1 cellular context compared by ENCODE assay signal in the genomic region with DNA sequence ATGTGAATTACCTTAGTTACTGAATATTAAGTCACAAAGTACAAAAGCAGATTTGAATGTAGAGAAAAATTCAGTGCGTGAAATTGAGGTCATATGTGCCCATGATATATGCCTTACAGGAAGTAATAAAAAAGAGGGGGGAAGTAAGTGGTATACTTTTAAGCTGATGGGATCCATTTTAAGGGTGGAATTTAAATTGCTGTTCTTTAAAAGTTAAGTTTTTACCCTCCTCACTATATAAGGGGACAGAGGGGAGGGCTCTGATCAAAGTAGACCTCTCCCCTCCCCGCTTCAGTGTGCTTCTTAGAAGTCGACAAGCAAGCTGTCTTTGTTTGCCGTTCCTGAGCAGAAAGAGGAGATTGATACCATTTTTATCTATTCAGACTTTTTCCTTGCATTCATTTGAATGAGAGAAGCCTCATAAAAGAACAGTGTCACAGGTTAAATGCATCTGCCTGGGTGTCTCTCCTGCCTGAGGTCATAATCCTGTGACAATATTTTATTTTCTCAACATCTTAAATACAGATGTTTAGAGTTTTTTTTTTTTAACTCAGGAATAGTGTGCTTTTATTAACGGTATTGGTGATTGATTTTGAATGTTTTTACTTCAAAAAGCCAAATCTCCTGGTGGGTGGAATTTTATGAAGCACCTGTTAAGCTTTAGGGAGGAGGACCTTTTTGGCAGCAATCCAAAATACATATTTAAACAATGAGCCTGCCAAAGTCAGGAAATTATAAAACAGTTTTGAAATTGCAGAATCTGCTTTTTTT.
TF ChIP-seq lines count a peak whose summit lies in the region.

No MANE protein-coding gene starts in this region.

TF ChIP-seq in HEK293, 187 proteins besides CTCF, POLR2A, EP300 and RAD21 (continued from another document):
- TF ChIP-seq, protein P1, sequence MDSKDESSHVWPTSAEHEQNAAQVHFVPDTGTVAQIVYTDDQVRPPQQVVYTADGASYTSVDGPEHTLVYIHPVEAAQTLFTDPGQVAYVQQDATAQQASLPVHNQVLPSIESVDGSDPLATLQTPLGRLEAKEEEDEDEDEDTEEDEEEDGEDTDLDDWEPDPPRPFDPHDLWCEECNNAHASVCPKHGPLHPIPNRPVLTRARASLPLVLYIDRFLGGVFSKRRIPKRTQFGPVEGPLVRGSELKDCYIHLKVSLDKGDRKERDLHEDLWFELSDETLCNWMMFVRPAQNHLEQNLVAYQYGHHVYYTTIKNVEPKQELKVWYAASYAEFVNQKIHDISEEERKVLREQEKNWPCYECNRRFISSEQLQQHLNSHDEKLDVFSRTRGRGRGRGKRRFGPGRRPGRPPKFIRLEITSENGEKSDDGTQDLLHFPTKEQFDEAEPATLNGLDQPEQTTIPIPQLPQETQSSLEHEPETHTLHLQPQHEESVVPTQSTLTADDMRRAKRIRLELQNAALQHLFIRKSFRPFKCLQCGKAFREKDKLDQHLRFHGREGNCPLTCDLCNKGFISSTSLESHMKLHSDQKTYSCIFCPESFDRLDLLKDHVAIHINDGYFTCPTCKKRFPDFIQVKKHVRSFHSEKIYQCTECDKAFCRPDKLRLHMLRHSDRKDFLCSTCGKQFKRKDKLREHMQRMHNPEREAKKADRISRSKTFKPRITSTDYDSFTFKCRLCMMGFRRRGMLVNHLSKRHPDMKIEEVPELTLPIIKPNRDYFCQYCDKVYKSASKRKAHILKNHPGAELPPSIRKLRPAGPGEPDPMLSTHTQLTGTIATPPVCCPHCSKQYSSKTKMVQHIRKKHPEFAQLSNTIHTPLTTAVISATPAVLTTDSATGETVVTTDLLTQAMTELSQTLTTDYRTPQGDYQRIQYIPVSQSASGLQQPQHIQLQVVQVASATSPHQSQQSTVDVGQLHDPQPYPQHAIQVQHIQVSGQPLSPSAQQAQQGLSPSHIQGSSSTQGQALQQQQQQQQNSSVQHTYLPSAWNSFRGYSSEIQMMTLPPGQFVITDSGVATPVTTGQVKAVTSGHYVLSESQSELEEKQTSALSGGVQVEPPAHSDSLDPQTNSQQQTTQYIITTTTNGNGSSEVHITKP (tag by site-specific recombination; IDR thresholded peaks at IDR 0.05): no peak
- TF ChIP-seq ZFHX2 (tag by site-specific recombination; conservative IDR thresholded peaks at IDR 0.05): 0 out of 2 replicates have a peak, but pooled peaks have one; percentile 15
- 0 out of 2 replicates have a peak, but pooled peaks have one; percentile 18 for TF ChIP-seq ZNF610 (tag by site-specific recombination; IDR thresholded peaks at IDR 0.05; ENCODE audit: borderline replicate concordance)
- TF ChIP-seq, protein P2, sequence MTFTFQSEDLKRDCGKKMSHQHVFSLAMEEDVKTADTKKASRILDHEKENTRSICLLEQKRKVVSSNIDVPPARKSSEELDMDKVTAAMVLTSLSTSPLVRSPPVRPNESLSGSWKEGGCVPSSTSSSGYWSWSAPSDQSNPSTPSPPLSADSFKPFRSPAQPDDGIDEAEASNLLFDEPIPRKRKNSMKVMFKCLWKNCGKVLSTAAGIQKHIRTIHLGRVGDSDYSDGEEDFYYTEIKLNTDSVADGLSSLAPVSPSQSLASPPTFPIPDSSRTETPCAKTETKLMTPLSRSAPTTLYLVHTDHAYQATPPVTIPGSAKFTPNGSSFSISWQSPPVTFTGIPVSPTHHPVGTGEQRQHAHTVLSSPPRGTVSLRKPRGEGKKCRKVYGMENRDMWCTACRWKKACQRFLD (tag by site-specific recombination; IDR thresholded peaks at IDR 0.05): no peak
- TF ChIP-seq ZNF221 (tag by site-specific recombination; IDR thresholded peaks at IDR 0.05; ENCODE audit: borderline replicate concordance): no peak
- TF ChIP-seq ZNF138 (tag by site-specific recombination; IDR thresholded peaks at IDR 0.05; ENCODE audit: borderline replicate concordance): no peak
- TF ChIP-seq ZNF701 (tag by site-specific recombination; IDR thresholded peaks at IDR 0.05): no peak
- TF ChIP-seq ZNF341 (tag by site-specific recombination; IDR thresholded peaks at IDR 0.05; ENCODE audit: low read depth): 0 out of 2 replicates have a peak, but pooled peaks have one; percentile 7
- TF ChIP-seq, protein P3, sequence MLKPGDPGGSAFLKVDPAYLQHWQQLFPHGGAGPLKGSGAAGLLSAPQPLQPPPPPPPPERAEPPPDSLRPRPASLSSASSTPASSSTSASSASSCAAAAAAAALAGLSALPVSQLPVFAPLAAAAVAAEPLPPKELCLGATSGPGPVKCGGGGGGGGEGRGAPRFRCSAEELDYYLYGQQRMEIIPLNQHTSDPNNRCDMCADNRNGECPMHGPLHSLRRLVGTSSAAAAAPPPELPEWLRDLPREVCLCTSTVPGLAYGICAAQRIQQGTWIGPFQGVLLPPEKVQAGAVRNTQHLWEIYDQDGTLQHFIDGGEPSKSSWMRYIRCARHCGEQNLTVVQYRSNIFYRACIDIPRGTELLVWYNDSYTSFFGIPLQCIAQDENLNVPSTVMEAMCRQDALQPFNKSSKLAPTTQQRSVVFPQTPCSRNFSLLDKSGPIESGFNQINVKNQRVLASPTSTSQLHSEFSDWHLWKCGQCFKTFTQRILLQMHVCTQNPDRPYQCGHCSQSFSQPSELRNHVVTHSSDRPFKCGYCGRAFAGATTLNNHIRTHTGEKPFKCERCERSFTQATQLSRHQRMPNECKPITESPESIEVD (tag by site-specific recombination; IDR thresholded peaks at IDR 0.05): peak; percentile 98
- TF ChIP-seq PRDM1 (tag by site-specific recombination; IDR thresholded peaks at IDR 0.05): no peak
- TF ChIP-seq, protein P4, sequence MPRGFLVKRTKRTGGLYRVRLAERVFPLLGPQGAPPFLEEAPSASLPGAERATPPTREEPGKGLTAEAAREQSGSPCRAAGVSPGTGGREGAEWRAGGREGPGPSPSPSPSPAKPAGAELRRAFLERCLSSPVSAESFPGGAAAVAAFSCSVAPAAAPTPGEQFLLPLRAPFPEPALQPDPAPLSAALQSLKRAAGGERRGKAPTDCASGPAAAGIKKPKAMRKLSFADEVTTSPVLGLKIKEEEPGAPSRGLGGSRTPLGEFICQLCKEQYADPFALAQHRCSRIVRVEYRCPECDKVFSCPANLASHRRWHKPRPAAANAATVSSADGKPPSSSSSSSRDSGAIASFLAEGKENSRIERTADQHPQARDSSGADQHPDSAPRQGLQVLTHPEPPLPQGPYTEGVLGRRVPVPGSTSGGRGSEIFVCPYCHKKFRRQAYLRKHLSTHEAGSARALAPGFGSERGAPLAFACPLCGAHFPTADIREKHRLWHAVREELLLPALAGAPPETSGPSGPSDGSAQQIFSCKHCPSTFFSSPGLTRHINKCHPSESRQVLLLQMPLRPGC (tag by site-specific recombination; IDR thresholded peaks at IDR 0.05): 0 out of 2 replicates have a peak, but pooled peaks have one; percentile 30
- TF ChIP-seq ZIC2 (tag by site-specific recombination; IDR thresholded peaks at IDR 0.05): no peak
- TF ChIP-seq ZNF174 (tag by site-specific recombination; IDR thresholded peaks at IDR 0.05): no peak
- TF ChIP-seq ZNF529 (tag by site-specific recombination; IDR thresholded peaks at IDR 0.05; ENCODE audit: insufficient replicate concordance): no peak
- TF ChIP-seq BCL11A (tag by site-specific recombination; IDR thresholded peaks at IDR 0.05; ENCODE audit: low read depth): no peak
- TF ChIP-seq, protein P5, sequence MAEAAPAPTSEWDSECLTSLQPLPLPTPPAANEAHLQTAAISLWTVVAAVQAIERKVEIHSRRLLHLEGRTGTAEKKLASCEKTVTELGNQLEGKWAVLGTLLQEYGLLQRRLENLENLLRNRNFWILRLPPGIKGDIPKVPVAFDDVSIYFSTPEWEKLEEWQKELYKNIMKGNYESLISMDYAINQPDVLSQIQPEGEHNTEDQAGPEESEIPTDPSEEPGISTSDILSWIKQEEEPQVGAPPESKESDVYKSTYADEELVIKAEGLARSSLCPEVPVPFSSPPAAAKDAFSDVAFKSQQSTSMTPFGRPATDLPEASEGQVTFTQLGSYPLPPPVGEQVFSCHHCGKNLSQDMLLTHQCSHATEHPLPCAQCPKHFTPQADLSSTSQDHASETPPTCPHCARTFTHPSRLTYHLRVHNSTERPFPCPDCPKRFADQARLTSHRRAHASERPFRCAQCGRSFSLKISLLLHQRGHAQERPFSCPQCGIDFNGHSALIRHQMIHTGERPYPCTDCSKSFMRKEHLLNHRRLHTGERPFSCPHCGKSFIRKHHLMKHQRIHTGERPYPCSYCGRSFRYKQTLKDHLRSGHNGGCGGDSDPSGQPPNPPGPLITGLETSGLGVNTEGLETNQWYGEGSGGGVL (tag by site-specific recombination; IDR thresholded peaks at IDR 0.05): peak; percentile 73
- TF ChIP-seq ZNF133 (tag by site-specific recombination; IDR thresholded peaks at IDR 0.05): no peak
- peak; percentile 84 for TF ChIP-seq FEZF1 (tag by site-specific recombination; IDR thresholded peaks at IDR 0.05)
- TF ChIP-seq ZNF211 (tag by site-specific recombination; IDR thresholded peaks at IDR 0.05; ENCODE audit: low read depth): no peak
